ENCODE assay signal across 12 cellular contexts in genomic region chr20:50306478-50307423, GRCh38.
DNase-seq lines count a peak whose midpoint lies in the region; ATAC-seq and TF ChIP-seq lines count a peak whose summit lies in the region.
"Had no signal": no experiment of that assay in that cellular context is flagged by ENCODE, and none has a peak within 500 bp of the region (broad histone marks: within the 10 kb centered on the region; RNA-seq: fewer than 3 reads in every experiment).

No MANE protein-coding gene starts in this region.

- H3K9me3 Mint-ChIP-seq in HFFc6, result no peaks in the 10 kb centered on the region
- H3K9me3 Mint-ChIP-seq: activated B cell treated with CpG ODN at 0.5 μM for 24 hours; activated T-cell treated with anti-CD3 and anti-CD28 coated beads, Interleukin-2, amount 50 U/mL, for 24 hours; CD4-positive, CD25-positive, alpha-beta regulatory T cell had no signal

- peaks cover 6% of the 10 kb centered on the region; the same call in 1 of the 2 replicates for H3K27me3 Mint-ChIP-seq in HFFc6 (ENCODE audit: insufficient read depth)
- H3K27me3 Mint-ChIP-seq: activated B cell treated with CpG ODN at 0.5 μM for 24 hours; activated T-cell treated with anti-CD3 and anti-CD28 coated beads, Interleukin-2, amount 50 U/mL, for 24 hours had no signal

- peak overlapping the region; percentile 35 for H3K27ac ChIP-seq in cingulate gyrus (ENCODE audit: low read depth, low read length)
- peak overlapping the region; percentile 98 for H3K27ac ChIP-seq in muscle layer of colon (ENCODE audit: low read depth, low read length)
- peak overlapping the region; percentile 99 for H3K27ac ChIP-seq in stomach smooth muscle (ENCODE audit: low read length)

- no peak for DNase-seq in HFFc6
- DNase-seq in H7, result no peak
- DNase-seq in pons (ENCODE audit: low spot score), result no peak
- no peak for DNase-seq in SHP77 (lab: John Stamatoyannopoulos, UW)
- DNase-seq: activated B cell treated with CpG ODN at 0.5 μM for 24 hours; activated T-cell treated with anti-CD3 and anti-CD28 coated beads, Interleukin-2, amount 50 U/mL, for 24 hours; CD4-positive, CD25-positive, alpha-beta regulatory T cell; islet precursor cell had no signal

- peaks cover 60% of the 10 kb centered on the region for H3K4me1 ChIP-seq in muscle layer of colon (ENCODE audit: insufficient read depth, low read length)
- peaks cover 62% of the 10 kb centered on the region for H3K4me1 ChIP-seq in stomach smooth muscle (ENCODE audit: control insufficient read depth, insufficient read depth, low read length)

- no peaks in the 10 kb centered on the region for H3K27me3 ChIP-seq in muscle layer of colon (ENCODE audit: control insufficient read depth in 1 of 2, insufficient read depth in 2 of 2, low read length in 2 of 2)
- H3K27me3 ChIP-seq in stomach smooth muscle (ENCODE audit: control insufficient read depth in 1 of 2, insufficient read depth in 2 of 2, low read length in 2 of 2), result no peaks in the 10 kb centered on the region
- H3K27me3 ChIP-seq in H7 (ENCODE audit: control insufficient read depth, insufficient read depth, low read length), result no peaks in the 10 kb centered on the region

- no peak for TF ChIP-seq CTCF in HFFc6 (IDR thresholded peaks at IDR 0.05)

- no peaks in the 10 kb centered on the region for H3K36me3 Mint-ChIP-seq in HFFc6 (ENCODE audit: low read depth)
- H3K36me3 Mint-ChIP-seq: CD4-positive, CD25-positive, alpha-beta regulatory T cell had no signal

- no peak overlapping the region for H3K4me3 ChIP-seq in muscle layer of colon (ENCODE audit: low read depth in 1 of 2, low read length in 2 of 2)
- H3K4me3 ChIP-seq in stomach smooth muscle (ENCODE audit: low read length in 2 of 2), result no peak overlapping the region
- H3K4me3 ChIP-seq in H7 (ENCODE audit: insufficient read depth, low read depth, low read length), result no peak overlapping the region

- H3K4me3 Mint-ChIP-seq in HFFc6, result peak overlapping the region; percentile 82; the same call in 1 of the 2 replicates
- H3K4me3 Mint-ChIP-seq: activated B cell treated with CpG ODN at 0.5 μM for 24 hours; activated T-cell treated with anti-CD3 and anti-CD28 coated beads, Interleukin-2, amount 50 U/mL, for 24 hours; CD4-positive, CD25-positive, alpha-beta regulatory T cell had no signal

- H3K36me3 ChIP-seq in muscle layer of colon (ENCODE audit: insufficient read depth, low read length) (no peaks in the 10 kb centered on the region), stomach smooth muscle (ENCODE audit: control insufficient read depth in 2 of 2, insufficient read depth in 2 of 2, low read length in 2 of 2) (no peaks in the 10 kb centered on the region), H7 (replicated peaks; ENCODE audit: control insufficient read depth, insufficient read depth, low read length) (no peaks in the 10 kb centered on the region)

- H3K9me3 ChIP-seq in muscle layer of colon (ENCODE audit: low read length) (no peaks in the 10 kb centered on the region), stomach smooth muscle (ENCODE audit: control insufficient read depth in 2 of 2, low read length in 2 of 2) (no peaks in the 10 kb centered on the region)

- ATAC-seq in HG02759 (IDR thresholded peaks at IDR 0.05; ENCODE audit: unreplicated experiment), result no peak

- peak overlapping the region; percentile 100 for H3K27ac Mint-ChIP-seq in HFFc6
- H3K27ac Mint-ChIP-seq: activated B cell treated with CpG ODN at 0.5 μM for 24 hours; activated T-cell treated with anti-CD3 and anti-CD28 coated beads, Interleukin-2, amount 50 U/mL, for 24 hours had no signal

- H3K9ac ChIP-seq in muscle layer of colon (ENCODE audit: low read length) (peak overlapping the region; percentile 68), stomach smooth muscle (ENCODE audit: low read length in 2 of 2) (peak overlapping the region in 1 of 2 donors; percentile 72)

- H3K4me1 Mint-ChIP-seq in HFFc6 (ENCODE audit: low read depth), result peaks cover 80% of the 10 kb centered on the region
- H3K4me1 Mint-ChIP-seq: activated B cell treated with CpG ODN at 0.5 μM for 24 hours; CD4-positive, CD25-positive, alpha-beta regulatory T cell had no signal

Comparison
In these comparisons a context has a peak if more than half of its experiments do, and no peak if none do; other contexts are left out.
1. H3K27ac ChIP-seq: peak in every context shown above with its lines; median percentile 99 in stomach smooth muscle; 98 in muscle layer of colon; 35 in cingulate gyrus.